ENCODE assay signal across 29 cellular contexts in genomic region chr2:111999809-112000208, GRCh38.
"Had no signal": no experiment of that assay in that cellular context is flagged by ENCODE, and none has a peak within 500 bp of the region (broad histone marks: within the 10 kb centered on the region; RNA-seq: fewer than 3 reads in every experiment).

No MANE protein-coding gene starts in this region.

- H3K36me3 ChIP-seq: colonic mucosa had no signal

- H3K27ac Mint-ChIP-seq: dendritic cell treated with granulocyte-macrophage colony-stimulating factor and Interleukin-4, amounts not matched to agents 40 ng/mL and 50 ng/mL, for 4 days; effector memory CD8-positive, alpha-beta T cell; endodermal cell had no signal

- H3K9me3 Mint-ChIP-seq: dendritic cell treated with granulocyte-macrophage colony-stimulating factor and Interleukin-4, amounts not matched to agents 40 ng/mL and 50 ng/mL, for 4 days; effector memory CD8-positive, alpha-beta T cell; endodermal cell had no signal

- H3K9me3 ChIP-seq: colonic mucosa, esophagus muscularis mucosa, esophagus squamous epithelium, gastrocnemius medialis, gastroesophageal sphincter, heart left ventricle, heart right ventricle had no signal

- ATAC-seq: effector memory CD8-positive, alpha-beta T cell; esophagus mucosa; foreskin keratinocyte; gastrocnemius medialis; gastroesophageal sphincter; heart left ventricle; heart right ventricle had no signal

- H3K27ac ChIP-seq: colonic mucosa, coronary artery, dorsolateral prefrontal cortex, epithelial cell of prostate, esophagus muscularis mucosa, esophagus squamous epithelium, foreskin keratinocyte, gastrocnemius medialis, gastroesophageal sphincter had no signal

- H3K4me3 Mint-ChIP-seq: dendritic cell treated with granulocyte-macrophage colony-stimulating factor and Interleukin-4, amounts not matched to agents 40 ng/mL and 50 ng/mL, for 4 days; effector memory CD8-positive, alpha-beta T cell; endodermal cell had no signal

- FAIRE-seq: colon, endometrium, endothelial cell of umbilical vein, frontal cortex had no signal

- H3K4me1 ChIP-seq: colonic mucosa, gastrocnemius medialis, gastroesophageal sphincter had no signal

- DNase-seq: colonic mucosa; cortex of kidney; dermis blood vessel endothelial cell; dorsolateral prefrontal cortex; effector CD4-positive, alpha-beta T cell; effector CD8-positive, alpha-beta T cell; effector memory CD4-positive, alpha-beta T cell; effector memory CD8-positive, alpha-beta T cell; endodermal cell; erythroblast; esophagus squamous epithelium; foreskin fibroblast; foreskin keratinocyte; foreskin melanocyte; gastrocnemius medialis; glutamatergic neuron; head of caudate nucleus; heart left ventricle; heart right ventricle had no signal

- H3K4me1 Mint-ChIP-seq: endodermal cell had no signal

- H3K27me3 ChIP-seq: colonic mucosa, dorsolateral prefrontal cortex, esophagus muscularis mucosa, esophagus squamous epithelium, gastrocnemius medialis, gastroesophageal sphincter, heart left ventricle, heart right ventricle had no signal

- H3K4me3 ChIP-seq: colonic mucosa, coronary artery, dorsolateral prefrontal cortex, esophagus muscularis mucosa, esophagus squamous epithelium, gastrocnemius medialis, gastroesophageal sphincter, heart left ventricle, heart right ventricle had no signal
